ENCODE assay signal across 8 cellular contexts in the genomic region with DNA sequence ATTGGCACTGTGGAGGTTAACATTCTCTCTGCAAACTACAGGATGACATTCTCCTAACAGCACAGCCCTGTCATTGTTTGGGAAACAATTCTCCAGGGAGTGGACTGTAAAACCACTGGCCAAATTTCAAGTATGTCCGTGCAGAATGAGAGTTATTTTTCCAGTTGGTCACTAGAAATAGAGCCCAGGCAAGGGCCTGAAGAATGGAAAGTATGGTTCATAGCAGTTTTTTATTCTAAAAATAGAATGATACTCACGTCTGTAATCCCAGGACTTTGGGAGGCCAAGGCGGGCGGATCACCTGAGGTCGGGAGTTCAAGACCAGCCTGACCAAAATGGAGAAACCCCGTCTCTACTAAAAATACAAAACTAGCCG. TPM values are rescaled to one million over a fixed set of nuclear protein-coding genes. Genes with fewer than 3 reads are reported as not detected.
A peak's percentile ranks its signal among the peaks of the same experiment; 100 is the strongest.
DNase-seq lines count a peak whose midpoint lies in the region; TF ChIP-seq lines count a peak whose summit lies in the region.
"Not testable (repeated sequence)": the region's sequence is repeated elsewhere in the genome, so short reads cannot be mapped to it uniquely, and the experiment has no call there.

No MANE protein-coding gene starts in this region.

- not testable (repeated sequence) for H2AFZ ChIP-seq in hepatocyte

- not testable (repeated sequence) for H3K79me2 ChIP-seq in hepatocyte

- H3K4me3 Mint-ChIP-seq in osteocyte (ENCODE audit: unreplicated experiment), result not testable (repeated sequence)

- H4K20me1 ChIP-seq in hepatocyte (ENCODE audit: insufficient read depth, poor library complexity, severe bottlenecking), result not testable (repeated sequence)

- H3K4me1 ChIP-seq in breast epithelium; hepatocyte (ENCODE audit: insufficient read depth): not testable (repeated sequence)
- peaks cover 55% of the 10 kb centered on the region for H3K4me1 ChIP-seq in stomach smooth muscle (ENCODE audit: control insufficient read depth, insufficient read depth, low read length)

- H3K4me3 ChIP-seq in breast epithelium; hepatocyte; stomach smooth muscle (ENCODE audit: low read length in 2 of 2): not testable (repeated sequence)

- H3K4me2 ChIP-seq in hepatocyte, result not testable (repeated sequence)

- intact Hi-C loops in breast epithelium (cut with DNase I; ENCODE audit: low total_unique reads), result not testable (repeated sequence)

- H3K36me3 ChIP-seq in breast epithelium; hepatocyte (replicated peaks; ENCODE audit: insufficient read depth, low read depth); stomach smooth muscle (ENCODE audit: control insufficient read depth in 2 of 2, insufficient read depth in 2 of 2, low read length in 2 of 2): not testable (repeated sequence)

- WGBS in hepatocyte (ENCODE audit: low lambda C conversion rate, missing lambda C conversion rate), result 82% methylated on average over 7 of the region's 7 CpGs

- not testable (repeated sequence) for H3K9me3 Mint-ChIP-seq in osteocyte (ENCODE audit: unreplicated experiment)

- not testable (repeated sequence) for TF ChIP-seq POLR2A in breast epithelium (IDR thresholded peaks at IDR 0.05)

- DNase-seq in AG08395 (ENCODE audit: low spot score), result peak; percentile 86
- DNase-seq in H4 (ENCODE audit: low spot score), result peak; percentile 55
- DNase-seq in SK-MEL-5 (ENCODE audit: low read depth, low spot score), result peak; percentile 65
- peak in 1 of 2 donors; percentile 25 for DNase-seq in breast epithelium (ENCODE audit: low spot score in 2 of 2)
- DNase-seq in fibroblast of peridontal ligament (ENCODE audit: extremely low read depth), result peak; percentile 95
- DNase-seq in hepatocyte (ENCODE audit: low spot score); osteocyte (ENCODE audit: extremely low spot score, unreplicated experiment): not testable (repeated sequence)

- H3K27ac ChIP-seq in breast epithelium (peak overlapping the region; percentile 61 to 82), hepatocyte (peak overlapping the region; percentile 14), stomach smooth muscle (ENCODE audit: low read length) (peak overlapping the region; percentile 75)

- in situ Hi-C loops in SK-MEL-5 (cut with HindIII; ENCODE audit: low pct_unique_long_range_greater_than_20kb, low sequenced_read_pairs), result not testable (repeated sequence)

- H3K9me3 ChIP-seq in breast epithelium; hepatocyte (ENCODE audit: low read depth); stomach smooth muscle (ENCODE audit: control insufficient read depth in 2 of 2, low read length in 2 of 2): not testable (repeated sequence)

- not testable (repeated sequence) for TF ChIP-seq CTCF in breast epithelium (IDR thresholded peaks at IDR 0.05); hepatocyte (IDR thresholded peaks at IDR 0.05; ENCODE audit: poor library complexity); osteocyte (IDR thresholded peaks at IDR 0.05)

- peaks cover 48% of the 10 kb centered on the region for H3K4me1 Mint-ChIP-seq in osteocyte (ENCODE audit: unreplicated experiment)

- H3K9ac ChIP-seq in stomach smooth muscle (ENCODE audit: low read length in 2 of 2), result not testable (repeated sequence)

- not testable (repeated sequence) for H3K27me3 Mint-ChIP-seq in osteocyte (ENCODE audit: unreplicated experiment)

- H3K9me2 ChIP-seq in hepatocyte (replicated peaks; ENCODE audit: insufficient read depth), result not testable (repeated sequence)

- peak overlapping the region; percentile 94 for H3K27ac Mint-ChIP-seq in osteocyte (ENCODE audit: unreplicated experiment)

- H3K27me3 ChIP-seq in breast epithelium; hepatocyte; stomach smooth muscle (ENCODE audit: control insufficient read depth in 1 of 2, insufficient read depth in 2 of 2, low read length in 2 of 2): not testable (repeated sequence)

- not testable (repeated sequence) for H3K36me3 Mint-ChIP-seq in osteocyte (ENCODE audit: unreplicated experiment)

RNA-seq across cellular contexts. Expression of gene CD44, which starts 39.0 kb away (rescaled TPM):
- total RNA-seq in H4 (2014; rRNA removed; shearing (Covaris generic)), result 211 and 238 TPM in 2 replicates
- total RNA-seq in SK-MEL-5 (2014; rRNA removed; shearing (Covaris generic)), result 143 and 147 TPM in 2 replicates
- 871 and 897 TPM in 2 replicates for polyA plus RNA-seq in SK-MEL-5 (2015; cell fraction: cytosol; rRNA removed)
- polyA plus RNA-seq in SK-MEL-5 (2015; cell fraction: nucleus; rRNA removed), result 227 and 250 TPM in 2 replicates
- 100 to 1,000 TPM; 255 to 348 (median 269) TPM for total RNA-seq in breast epithelium
- 17.5 and 23.4 TPM in 2 replicates for total RNA-seq in hepatocyte
- polyA plus RNA-seq in hepatocyte, result 13.7 and 29.5 TPM in 2 replicates
- total RNA-seq in osteocyte, result 283 and 309 TPM in 2 replicates

Comparison
In these comparisons a context has a peak if more than half of its experiments do, and no peak if none do; other contexts are left out.
1. H3K27ac ChIP-seq: peak in every context shown above with its lines; median percentile 75 in stomach smooth muscle; 72 in breast epithelium; 14 in hepatocyte.